24 cellular contexts compared by ENCODE assay signal in genomic region chr4:55118397-55118796, GRCh38. TPM values are rescaled to one million over a fixed set of nuclear protein-coding genes. Genes with fewer than 3 reads are reported as not detected.
"Had no signal": no experiment of that assay in that cellular context is flagged by ENCODE, and none has a peak within 500 bp of the region (broad histone marks: within the 10 kb centered on the region; RNA-seq: fewer than 3 reads in every experiment).

No MANE protein-coding gene starts in this region.

- H3K27ac Mint-ChIP-seq: activated B cell treated with CpG ODN at 0.5 μM for 24 hours; activated CD4-positive, alpha-beta memory T cell treated with anti-CD3 and anti-CD28 coated beads, Interleukin-2, amount 10 ng/mL, durations not matched to agents 7 days and 5 days; activated naive CD4-positive, alpha-beta T cell treated with anti-CD3 and anti-CD28 coated beads for 36 hours; activated naive CD8-positive, alpha-beta T cell; activated T-helper 17 cell treated with anti-CD3 and anti-CD28 coated beads, Interleukin-2, amount 50 U/mL, for 72 hours; brain; T-helper 17 cell had no signal

- H3K4me1 Mint-ChIP-seq: activated B cell treated with CpG ODN at 0.5 μM for 24 hours; activated CD4-positive, alpha-beta memory T cell treated with anti-CD3 and anti-CD28 coated beads, Interleukin-2, amount 10 ng/mL, durations not matched to agents 7 days and 5 days; activated T-helper 17 cell treated with anti-CD3 and anti-CD28 coated beads, Interleukin-2, amount 50 U/mL, for 72 hours; brain; T-helper 17 cell had no signal

- DNase-seq: activated B cell treated with CpG ODN at 0.5 μM for 24 hours; activated CD4-positive, alpha-beta memory T cell treated with anti-CD3 and anti-CD28 coated beads, Interleukin-2, amount 10 ng/mL, durations not matched to agents 7 days and 5 days; activated CD4-positive, alpha-beta T cell treated with anti-CD3 and anti-CD28 coated beads, Interleukin-2, amount 50 U/mL, for 1 hour; activated gamma-delta T cell; activated naive CD4-positive, alpha-beta T cell treated with anti-CD3 and anti-CD28 coated beads for 36 hours; activated T-cell treated with anti-CD3 and anti-CD28 coated beads for 4 hours; activated T-cell treated with anti-CD3 and anti-CD28 coated beads, Interleukin-2, amount 50 U/mL, for 48 hours; amygdala; MG63; MV-4-11; NCI-H1092 treated with DMSO at 0.1 percent for 48 hours; NCI-H1436; NCI-H1694 treated with DMSO at 0.1 percent for 48 hours; NCI-H2029 treated with DMSO at 0.1 percent for 48 hours; NCI-H446; NCI-H524; SIG-M5; T-helper 17 cell; T-helper 9 cell had no signal

- H3K9me3 Mint-ChIP-seq: activated B cell treated with CpG ODN at 0.5 μM for 24 hours; activated CD4-positive, alpha-beta memory T cell treated with anti-CD3 and anti-CD28 coated beads, Interleukin-2, amount 10 ng/mL, durations not matched to agents 7 days and 5 days; activated naive CD4-positive, alpha-beta T cell treated with anti-CD3 and anti-CD28 coated beads for 36 hours; activated T-helper 17 cell treated with anti-CD3 and anti-CD28 coated beads, Interleukin-2, amount 50 U/mL, for 72 hours had no signal

- H3K4me3 ChIP-seq: MG63 had no signal

- H3K9me3 ChIP-seq: MG63 had no signal

- H3K36me3 Mint-ChIP-seq: activated naive CD8-positive, alpha-beta T cell; brain had no signal

- H3K9ac ChIP-seq: KMS-11 had no signal

- ATAC-seq: activated T-helper 17 cell treated with anti-CD3 and anti-CD28 coated beads, Interleukin-2, amount 50 U/mL, for 72 hours; T-helper 17 cell had no signal

- H3K27me3 ChIP-seq: MG63 had no signal

- H3K27ac ChIP-seq: KMS-11 had no signal

- H3K36me3 ChIP-seq: MG63 had no signal

- H3K4me3 Mint-ChIP-seq: activated B cell treated with CpG ODN at 0.5 μM for 24 hours; activated CD4-positive, alpha-beta memory T cell treated with anti-CD3 and anti-CD28 coated beads, Interleukin-2, amount 10 ng/mL, durations not matched to agents 7 days and 5 days; activated naive CD4-positive, alpha-beta T cell treated with anti-CD3 and anti-CD28 coated beads for 36 hours; activated naive CD8-positive, alpha-beta T cell; activated T-helper 17 cell treated with anti-CD3 and anti-CD28 coated beads, Interleukin-2, amount 50 U/mL, for 72 hours; brain; T-helper 17 cell had no signal

RNA-seq across cellular contexts. Expression of gene KDR, which starts 7.0 kb away (rescaled TPM):
- total RNA-seq: activated B cell treated with CpG ODN at 0.5 μM for 24 hours; activated CD4-positive, alpha-beta memory T cell treated with anti-CD3 and anti-CD28 coated beads, Interleukin-2, amount 10 ng/mL, durations not matched to agents 7 days and 5 days; activated CD8-positive, alpha-beta memory T cell treated with anti-CD3 and anti-CD28 coated beads for 36 hours; activated naive CD4-positive, alpha-beta T cell treated with anti-CD3 and anti-CD28 coated beads for 36 hours; activated T-helper 17 cell treated with anti-CD3 and anti-CD28 coated beads, Interleukin-2, amount 50 U/mL, for 72 hours; T-helper 17 cell had no signal
